8 cellular contexts compared by ENCODE assay signal in genomic region chr15:83012038-83012490, GRCh38. TPM values are rescaled to one million over a fixed set of nuclear protein-coding genes. Genes with fewer than 3 reads are reported as not detected.
A peak's percentile ranks its signal among the peaks of the same experiment; 100 is the strongest.
DNase-seq lines count a peak whose midpoint lies in the region; ATAC-seq, FAIRE-seq and TF ChIP-seq lines count a peak whose summit lies in the region.

No MANE protein-coding gene starts in this region.

- peaks cover 16% of the 10 kb centered on the region for H3K36me3 ChIP-seq in Panc1 (ENCODE audit: control insufficient read depth, insufficient read depth, low read length)
- H3K36me3 ChIP-seq in esophagus (ENCODE audit: control insufficient read depth in 2 of 2, insufficient read depth in 2 of 2, low read length in 1 of 2): peaks cover 2 to 7% of the 10 kb centered on the region in 2 donors
- H3K36me3 ChIP-seq in rectal smooth muscle tissue (ENCODE audit: control insufficient read depth, insufficient read depth, low read length): peaks cover 2% of the 10 kb centered on the region

- intact Hi-C loops in Panc1 (cut with micrococcal nuclease; ENCODE audit: unreplicated experiment): no loop called here

- no peak for TF ChIP-seq CTCF in Panc1 (IDR thresholded peaks at IDR 0.05)

- peaks cover 4% of the 10 kb centered on the region; the same call in 1 of the 2 replicates for H3K9me3 ChIP-seq in Panc1 (ENCODE audit: control insufficient read depth, insufficient read depth, low read depth, low read length)
- H3K9me3 ChIP-seq in esophagus (ENCODE audit: control insufficient read depth in 2 of 2, insufficient read depth in 1 of 2, low read depth in 1 of 2, low read length in 1 of 2): no peaks in the 10 kb centered on the region

- 44 to 46% methylated on average over 13 of the region's 13 CpGs for WGBS in esophagus, 2 donors

- peak overlapping the region; percentile 76 for H3K9ac ChIP-seq in rectal smooth muscle tissue (ENCODE audit: low read length)

- H3K4me1 ChIP-seq in Panc1 (ENCODE audit: control insufficient read depth, insufficient read depth, low read length) (peaks cover 15% of the 10 kb centered on the region), esophagus (ENCODE audit: control insufficient read depth in 2 of 2, insufficient read depth in 2 of 2, low read length in 1 of 2) (peaks cover 10% of the 10 kb centered on the region in 2 donors), rectal smooth muscle tissue (ENCODE audit: control insufficient read depth, insufficient read depth, low read length) (peaks cover 15% of the 10 kb centered on the region)

- CTCF ChIA-PET in Panc1 (lab: Charles Lee): no interaction called here

- POLR2A ChIA-PET in Panc1 (lab: Charles Lee): interaction anchor here (0.5 to 0.9 kb wide), 2 partner anchors 22 to 55 kb away, joined by 3 to 4 read pairs; partner anchors contain the start of gene BTBD1

- DNase-seq in GM12891 (ENCODE audit: insufficient read length, low spot score) (no peak), Panc1 (ENCODE audit: low read depth, low spot score) (no peak), NCI-H2081 treated with DMSO at 0.1 percent for 48 hours (lab: John Stamatoyannopoulos, UW) (no peak), NCI-H2081 (lab: John Stamatoyannopoulos, UW) (no peak), UCSD-AML1 (lab: John Stamatoyannopoulos, UW; ENCODE audit: unreplicated experiment) (no peak)

- TF ChIP-seq POLR2A in GM12891 (IDR thresholded peaks at IDR 0.05; ENCODE audit: low read depth, low read length): no peak

- no peak for FAIRE-seq in GM12891 (lab: Jason Lieb, UNC)

- H3K4me3 ChIP-seq in Panc1 (ENCODE audit: low read depth in 2 of 2, low read length in 2 of 2): peak overlapping the region; percentile 86 to 92
- H3K4me3 ChIP-seq in esophagus (ENCODE audit: low read depth in 1 of 2, low read length in 2 of 2): peak overlapping the region; percentile 85 to 98
- H3K4me3 ChIP-seq in rectal smooth muscle tissue (ENCODE audit: low read length): peak overlapping the region; percentile 76

- peak overlapping the region; percentile 93 for H3K27ac ChIP-seq in Panc1 (ENCODE audit: low read length)
- peak overlapping the region; percentile 94 to 96 for H3K27ac ChIP-seq in esophagus (ENCODE audit: low read depth in 2 of 2, low read length in 1 of 2)
- H3K27ac ChIP-seq in rectal smooth muscle tissue (ENCODE audit: low read depth, low read length): peak overlapping the region; percentile 66

- in situ Hi-C loops in Panc1 (cut with HindIII; ENCODE audit: low pct_unique_long_range_greater_than_20kb, low sequenced_read_pairs): no loop called here

- ATAC-seq in Panc1 (no peak), GM19397 (IDR thresholded peaks at IDR 0.05; ENCODE audit: unreplicated experiment) (no peak)

- no peaks in the 10 kb centered on the region for H3K27me3 ChIP-seq in Panc1 (ENCODE audit: control insufficient read depth, insufficient read depth, low read length)
- H3K27me3 ChIP-seq in esophagus (ENCODE audit: control insufficient read depth in 1 of 2, insufficient read depth in 2 of 2, low read length in 2 of 2): no peaks in the 10 kb centered on the region
- no peaks in the 10 kb centered on the region for H3K27me3 ChIP-seq in rectal smooth muscle tissue (ENCODE audit: control insufficient read depth, insufficient read depth, low read length)

- BruUV-seq in Panc1 (replicated peaks; lab: Mats Ljungman, UMichigan): no TSS peak

TF ChIP-seq in GM12891, 5 proteins besides CTCF, POLR2A, EP300 and RAD21:
- TF ChIP-seq POLR2AphosphoS5 (IDR thresholded peaks at IDR 0.05; ENCODE audit: low read depth, low read length) (no peak), POU2F2 (IDR thresholded peaks at IDR 0.05; ENCODE audit: low read depth, low read length) (0 out of 2 replicates have a peak, but pooled peaks have one; percentile 9)
TF ChIP-seq in GM12891: peak in this region for 1.

RNA-seq across cellular contexts. Expression of gene C15orf40, which starts 0.6 kb away (rescaled TPM):
- 28.7 TPM for polyA plus RNA-seq in GM12891 (2012; ENCODE audit: low read depth, missing spikeins)
- 21.1 TPM for total RNA-seq in Panc1 (2021; ENCODE audit: unreplicated experiment)
- 25.6 TPM for polyA plus RNA-seq in Panc1 (2012; ENCODE audit: insufficient read length)
- polyA plus RNA-seq in esophagus: 10 to 100 TPM; 17.0 to 19.5 TPM

RNA-seq across cellular contexts. Expression of gene RAMAC, which starts 26.1 kb away (rescaled TPM):
- 30.3 TPM for polyA plus RNA-seq in GM12891 (2012; ENCODE audit: low read depth, missing spikeins)
- 32.0 TPM for total RNA-seq in Panc1 (2021; ENCODE audit: unreplicated experiment)
- 24.0 TPM for polyA plus RNA-seq in Panc1 (2012; ENCODE audit: insufficient read length)
- 10 to 100 TPM; 26.3 to 28.2 TPM for polyA plus RNA-seq in esophagus

RNA-seq across cellular contexts. Expression of gene BTBD1, which starts 55.0 kb away (rescaled TPM):
- polyA plus RNA-seq in GM12891 (2012; ENCODE audit: low read depth, missing spikeins): 37.2 TPM
- 88.4 TPM for total RNA-seq in Panc1 (2021; ENCODE audit: unreplicated experiment)
- polyA plus RNA-seq in Panc1 (2012; ENCODE audit: insufficient read length): 42.3 TPM
- polyA plus RNA-seq in esophagus: 10 to 100 TPM in 1 of 2 donors, 1 to 10 TPM in 1; 6.8 to 18.1 TPM

RNA-seq across cellular contexts. Expression of gene HOMER2, which starts 59.5 kb away (rescaled TPM):
- 5.2 TPM for polyA plus RNA-seq in GM12891 (2012; ENCODE audit: low read depth, missing spikeins)
- total RNA-seq in Panc1 (2021; ENCODE audit: unreplicated experiment): 35.9 TPM
- polyA plus RNA-seq in Panc1 (2012; ENCODE audit: insufficient read length): 39.5 TPM
- 10 to 100 TPM; 13.8 to 23.0 TPM for polyA plus RNA-seq in esophagus
